11 cellular contexts compared by ENCODE assay signal in the genomic region with DNA sequence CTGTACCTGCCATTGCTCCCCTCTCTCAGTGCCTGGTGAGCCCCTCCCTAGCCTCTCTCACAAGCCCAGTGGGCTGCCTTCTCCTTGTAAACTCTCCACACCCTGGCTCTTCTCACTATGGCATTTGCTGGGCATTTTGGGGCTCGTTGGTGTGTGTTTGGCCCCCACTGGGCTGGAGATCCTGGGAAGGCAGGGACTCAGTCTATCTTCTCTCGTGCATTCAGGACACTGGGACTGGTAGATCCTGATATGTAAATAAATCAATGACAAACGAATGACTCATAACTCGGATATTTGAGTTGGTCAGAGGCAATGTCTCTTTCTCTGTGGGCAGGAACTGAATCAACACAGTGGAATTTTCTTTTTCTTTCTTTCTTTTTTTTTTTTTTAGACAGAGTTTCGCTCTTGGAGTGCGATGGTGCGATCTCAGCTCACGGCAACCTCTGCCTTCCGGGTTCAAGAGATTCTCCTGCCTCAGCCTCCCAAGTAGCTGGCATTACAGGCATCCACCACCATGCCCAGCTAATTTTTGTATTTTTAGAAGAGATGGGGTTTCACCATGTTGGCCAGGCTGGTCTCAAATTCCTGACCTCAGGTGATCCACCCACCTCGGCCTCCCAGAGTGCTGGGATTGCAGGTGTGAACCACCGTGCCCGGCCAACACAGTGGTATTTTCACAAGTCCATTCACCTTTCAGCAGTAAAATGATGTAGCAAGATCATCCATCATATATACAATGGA.
A peak's percentile ranks its signal among the peaks of the same experiment; 100 is the strongest.
DNase-seq lines count a peak whose midpoint lies in the region; ATAC-seq, FAIRE-seq and TF ChIP-seq lines count a peak whose summit lies in the region.
"Had no signal": no experiment of that assay in that cellular context is flagged by ENCODE, and none has a peak within 500 bp of the region (broad histone marks: within the 10 kb centered on the region; RNA-seq: fewer than 3 reads in every experiment).

No MANE protein-coding gene starts in this region.

- no peak overlapping the region for H2AFZ ChIP-seq in K562 (ENCODE audit: low read depth, low read length)

- intact Hi-C loops in Right ventricle myocardium superior (cut with DNase I): no loop called here
- intact Hi-C loops in K562 (cut with micrococcal nuclease): no loop called here
- intact Hi-C loops in aorta (cut with DNase I): loop anchor here in 1 of 2 donors (10.0 kb wide), 1 partner anchor 512 kb away; no protein-coding TSS in a partner anchor
- intact Hi-C loops in transverse colon (cut with DNase I; ENCODE audit: low total_unique reads): no loop called here

- H3K4me1 ChIP-seq in right atrium auricular region (no peaks in the 10 kb centered on the region), K562 (replicated peaks in 1 of 2; ENCODE audit: control insufficient read depth in 2 of 2, insufficient read depth in 2 of 2, low read length in 2 of 2) (peaks cover 2 to 4% of the 10 kb centered on the region in 2 experiments; a peak in 3 of 5 replicates), aorta (ENCODE audit: control insufficient read depth in 1 of 2, insufficient read depth in 2 of 2, low read length in 2 of 2) (peaks cover 0 to 2% of the 10 kb centered on the region in 2 donors), transverse colon (peaks cover 0 to 2% (median 0%) of the 10 kb centered on the region in 4 donors)
- H3K4me1 ChIP-seq: Peyer's patch had no signal

- ATAC-seq in Right ventricle myocardium superior (ENCODE audit: poor library complexity): no peak
- ATAC-seq in K562: peak; percentile 53; the same call in 2 of the 3 replicates
- ATAC-seq in aorta (ENCODE audit: low FRiP score): peak; percentile 62
- ATAC-seq in HG02973 (IDR thresholded peaks at IDR 0.05; ENCODE audit: unreplicated experiment): no peak

- no peaks in the 10 kb centered on the region for H3K9me3 ChIP-seq in right atrium auricular region
- H3K9me3 ChIP-seq in K562 (replicated peaks; ENCODE audit: control insufficient read depth, insufficient read depth, low read depth, low read length): no peaks in the 10 kb centered on the region
- H3K9me3 ChIP-seq in aorta (ENCODE audit: control insufficient read depth, low read length): no peaks in the 10 kb centered on the region
- no peaks in the 10 kb centered on the region for H3K9me3 ChIP-seq in transverse colon
- H3K9me3 ChIP-seq: Peyer's patch had no signal

- H3K79me2 ChIP-seq in K562 (ENCODE audit: control insufficient read depth, insufficient read depth, low read length): no peaks in the 10 kb centered on the region

- H3K4me3 ChIP-seq in right atrium auricular region: no peak overlapping the region
- no peak overlapping the region for H3K4me3 ChIP-seq in K562
- H3K4me3 ChIP-seq in aorta (ENCODE audit: low read length in 2 of 2): no peak overlapping the region
- H3K4me3 ChIP-seq in transverse colon: no peak overlapping the region
- H3K4me3 ChIP-seq: Peyer's patch had no signal

- DNase-seq in right atrium auricular region (ENCODE audit: low spot score): peak; percentile 47
- DNase-seq in Right ventricle myocardium superior: no peak
- peak in 1 of 4 experiments; percentile 52 for DNase-seq in K562 (ENCODE audit: extremely low read depth in 1 of 4, low spot score in 3 of 4)
- DNase-seq in kidney tubule cell (ENCODE audit: low spot score): peak; percentile 97
- no peak for DNase-seq in aorta
- no peak for DNase-seq in NCI-H1417 treated with DMSO at 0.1 percent for 48 hours (lab: John Stamatoyannopoulos, UW)
- no peak for DNase-seq in transverse colon
- DNase-seq: immature natural killer cell; Peyer's patch; stimulated activated CD4-positive, alpha-beta T cell treated with anti-CD3 and anti-CD28 coated beads, Interleukin-4, amount 100 ng/mL, for 4 hours had no signal

- TF ChIP-seq RAD21 in K562 (CRISPR knock-in tag; conservative IDR thresholded peaks at IDR 0.05 in 1 of 2, IDR thresholded peaks at IDR 0.05 in 1 of 2): no peak

- H3K27me3 ChIP-seq in right atrium auricular region (no peaks in the 10 kb centered on the region), K562 (ENCODE audit: control insufficient read depth in 2 of 2, insufficient read depth in 2 of 2, low read length in 2 of 2) (peaks cover 3 to 12% of the 10 kb centered on the region in 2 experiments; a peak in 4 of 5 replicates), aorta (ENCODE audit: control insufficient read depth in 1 of 2, insufficient read depth in 2 of 2, low read length in 1 of 2) (no peaks in the 10 kb centered on the region), transverse colon (peaks cover 3% of the 10 kb centered on the region)
- H3K27me3 ChIP-seq: Peyer's patch had no signal

- H3K4me2 ChIP-seq in K562 (ENCODE audit: insufficient read depth, low read length): no peak overlapping the region

- H3K36me3 ChIP-seq in right atrium auricular region: no peaks in the 10 kb centered on the region
- no peaks in the 10 kb centered on the region for H3K36me3 ChIP-seq in K562 (ENCODE audit: control insufficient read depth, insufficient read depth, low read length)
- H3K36me3 ChIP-seq in aorta (ENCODE audit: control insufficient read depth in 1 of 2, insufficient read depth in 2 of 2, low read length in 1 of 2): no peaks in the 10 kb centered on the region
- H3K36me3 ChIP-seq in transverse colon: no peaks in the 10 kb centered on the region
- H3K36me3 ChIP-seq: Peyer's patch had no signal

- no peaks in the 10 kb centered on the region for H4K20me1 ChIP-seq in K562 (replicated peaks; ENCODE audit: control insufficient read depth, insufficient read depth, low read length)

- CTCF ChIA-PET in K562 (lab: Yijun Ruan, JAX; ENCODE audit: low intra/inter-chr PET ratio): no interaction called here

- peak overlapping the region in 1 of 2 donors; percentile 16 for H3K27ac ChIP-seq in right atrium auricular region
- no peak overlapping the region for H3K27ac ChIP-seq in K562 (ENCODE audit: extremely low read depth, low read depth, low read length)
- H3K27ac ChIP-seq in aorta (ENCODE audit: low read depth in 1 of 2, low read length in 2 of 2): peak overlapping the region; percentile 72 to 96
- no peak overlapping the region for H3K27ac ChIP-seq in transverse colon
- H3K27ac ChIP-seq: Peyer's patch had no signal

- TF ChIP-seq EP300 in K562 (IDR thresholded peaks at IDR 0.05; ENCODE audit: low read length) (no peak), transverse colon (IDR thresholded peaks at IDR 0.05; ENCODE audit: low read depth) (no peak)

- H3K9ac ChIP-seq in K562 (ENCODE audit: insufficient read depth in 1 of 2, low read depth in 2 of 2, low read length in 2 of 2): no peak overlapping the region

- TF ChIP-seq CTCF in right atrium auricular region (IDR thresholded peaks at IDR 0.05): no peak
- no peak for TF ChIP-seq CTCF in K562 (IDR thresholded peaks at IDR 0.05 in 2 of 3, conservative IDR thresholded peaks at IDR 0.05 in 1 of 3; ENCODE audit: insufficient read depth in 2 of 3, low read depth in 1 of 3, low read length in 3 of 3)
- TF ChIP-seq CTCF in transverse colon (IDR thresholded peaks at IDR 0.05): no peak

- POLR2A ChIA-PET in K562 (lab: Yijun Ruan, JAX): interaction anchor here (1.4 kb wide), 1 partner anchor 10 kb away, joined by 6 read pairs; no protein-coding TSS in a partner anchor

- no peaks in the 10 kb centered on the region for H3K9me1 ChIP-seq in K562 (ENCODE audit: control insufficient read depth, insufficient read depth, low read length)

- TF ChIP-seq POLR2A in K562 (conservative IDR thresholded peaks at IDR 0.05) (no peak), transverse colon (IDR thresholded peaks at IDR 0.05) (no peak)

- WGBS in K562 (ENCODE audit: insufficient coverage, low coverage, missing lambda C conversion rate): 4% methylated on average over 10 of the region's 12 CpGs
- 23 to 24% methylated on average over 12 of the region's 12 CpGs for WGBS in aorta, 2 donors
- WGBS in transverse colon (ENCODE audit: low coverage in 1 of 2), 2 donors: 40 to 62% methylated on average over 5 to 12 of the region's 12 CpGs

- BruUV-seq in K562 (replicated peaks; lab: Mats Ljungman, UMichigan): no TSS peak

- in situ Hi-C loops in K562 (cut with MboI): loop anchor here (10.0 kb wide), 2 partner anchors 512 to 662 kb away; no protein-coding TSS in a partner anchor
- in situ Hi-C loops in transverse colon (cut with MboI; ENCODE audit: low pct_ligation_motif_present in 1 of 4, low pct_unique_long_range_greater_than_20kb in 1 of 4, low sequenced_read_pairs in 3 of 4): no loop called here

- FAIRE-seq in K562 (lab: Jason Lieb, UNC): no peak

TF ChIP-seq in K562, 482 proteins besides CTCF, POLR2A, EP300 and RAD21 (continues in another document):
- TF ChIP-seq, protein P1, sequence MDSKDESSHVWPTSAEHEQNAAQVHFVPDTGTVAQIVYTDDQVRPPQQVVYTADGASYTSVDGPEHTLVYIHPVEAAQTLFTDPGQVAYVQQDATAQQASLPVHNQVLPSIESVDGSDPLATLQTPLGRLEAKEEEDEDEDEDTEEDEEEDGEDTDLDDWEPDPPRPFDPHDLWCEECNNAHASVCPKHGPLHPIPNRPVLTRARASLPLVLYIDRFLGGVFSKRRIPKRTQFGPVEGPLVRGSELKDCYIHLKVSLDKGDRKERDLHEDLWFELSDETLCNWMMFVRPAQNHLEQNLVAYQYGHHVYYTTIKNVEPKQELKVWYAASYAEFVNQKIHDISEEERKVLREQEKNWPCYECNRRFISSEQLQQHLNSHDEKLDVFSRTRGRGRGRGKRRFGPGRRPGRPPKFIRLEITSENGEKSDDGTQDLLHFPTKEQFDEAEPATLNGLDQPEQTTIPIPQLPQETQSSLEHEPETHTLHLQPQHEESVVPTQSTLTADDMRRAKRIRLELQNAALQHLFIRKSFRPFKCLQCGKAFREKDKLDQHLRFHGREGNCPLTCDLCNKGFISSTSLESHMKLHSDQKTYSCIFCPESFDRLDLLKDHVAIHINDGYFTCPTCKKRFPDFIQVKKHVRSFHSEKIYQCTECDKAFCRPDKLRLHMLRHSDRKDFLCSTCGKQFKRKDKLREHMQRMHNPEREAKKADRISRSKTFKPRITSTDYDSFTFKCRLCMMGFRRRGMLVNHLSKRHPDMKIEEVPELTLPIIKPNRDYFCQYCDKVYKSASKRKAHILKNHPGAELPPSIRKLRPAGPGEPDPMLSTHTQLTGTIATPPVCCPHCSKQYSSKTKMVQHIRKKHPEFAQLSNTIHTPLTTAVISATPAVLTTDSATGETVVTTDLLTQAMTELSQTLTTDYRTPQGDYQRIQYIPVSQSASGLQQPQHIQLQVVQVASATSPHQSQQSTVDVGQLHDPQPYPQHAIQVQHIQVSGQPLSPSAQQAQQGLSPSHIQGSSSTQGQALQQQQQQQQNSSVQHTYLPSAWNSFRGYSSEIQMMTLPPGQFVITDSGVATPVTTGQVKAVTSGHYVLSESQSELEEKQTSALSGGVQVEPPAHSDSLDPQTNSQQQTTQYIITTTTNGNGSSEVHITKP (IDR thresholded peaks at IDR 0.05; ENCODE audit: partially characterized antibody): no peak
- TF ChIP-seq CBFA2T2 (conservative IDR thresholded peaks at IDR 0.05): peak; percentile 36; the same call in 1 of the 2 replicates
- TF ChIP-seq ARID1B (IDR thresholded peaks at IDR 0.05): peak; percentile 78
- TF ChIP-seq EP400 (IDR thresholded peaks at IDR 0.05): no peak
- peak; percentile 19 for TF ChIP-seq FOS (IDR thresholded peaks at IDR 0.05; ENCODE audit: extremely low read depth, insufficient read length)
- peak; percentile 78; the same call in 1 of the 2 replicates for TF ChIP-seq SMARCA4 (IDR thresholded peaks at IDR 0.05)

Comparison
In these comparisons a context has a peak if more than half of its experiments do, and no peak if none do; other contexts are left out.
1. DNase-seq: peak in right atrium auricular region (single experiment) and kidney tubule cell (single experiment); none in Right ventricle myocardium superior (single experiment), aorta (0 of 2), NCI-H1417 treated with DMSO at 0.1 percent for 48 hours (single experiment) and transverse colon (single experiment).
2. H3K27ac ChIP-seq: peak in aorta (2 of 2); none in K562 (single experiment) and transverse colon (0 of 4).
3. ATAC-seq: peak in K562 (single experiment) and aorta (single experiment); none in Right ventricle myocardium superior (single experiment) and HG02973 (single experiment).